Comparison of ENCODE assay signal across 9 cellular contexts in the genomic region with DNA sequence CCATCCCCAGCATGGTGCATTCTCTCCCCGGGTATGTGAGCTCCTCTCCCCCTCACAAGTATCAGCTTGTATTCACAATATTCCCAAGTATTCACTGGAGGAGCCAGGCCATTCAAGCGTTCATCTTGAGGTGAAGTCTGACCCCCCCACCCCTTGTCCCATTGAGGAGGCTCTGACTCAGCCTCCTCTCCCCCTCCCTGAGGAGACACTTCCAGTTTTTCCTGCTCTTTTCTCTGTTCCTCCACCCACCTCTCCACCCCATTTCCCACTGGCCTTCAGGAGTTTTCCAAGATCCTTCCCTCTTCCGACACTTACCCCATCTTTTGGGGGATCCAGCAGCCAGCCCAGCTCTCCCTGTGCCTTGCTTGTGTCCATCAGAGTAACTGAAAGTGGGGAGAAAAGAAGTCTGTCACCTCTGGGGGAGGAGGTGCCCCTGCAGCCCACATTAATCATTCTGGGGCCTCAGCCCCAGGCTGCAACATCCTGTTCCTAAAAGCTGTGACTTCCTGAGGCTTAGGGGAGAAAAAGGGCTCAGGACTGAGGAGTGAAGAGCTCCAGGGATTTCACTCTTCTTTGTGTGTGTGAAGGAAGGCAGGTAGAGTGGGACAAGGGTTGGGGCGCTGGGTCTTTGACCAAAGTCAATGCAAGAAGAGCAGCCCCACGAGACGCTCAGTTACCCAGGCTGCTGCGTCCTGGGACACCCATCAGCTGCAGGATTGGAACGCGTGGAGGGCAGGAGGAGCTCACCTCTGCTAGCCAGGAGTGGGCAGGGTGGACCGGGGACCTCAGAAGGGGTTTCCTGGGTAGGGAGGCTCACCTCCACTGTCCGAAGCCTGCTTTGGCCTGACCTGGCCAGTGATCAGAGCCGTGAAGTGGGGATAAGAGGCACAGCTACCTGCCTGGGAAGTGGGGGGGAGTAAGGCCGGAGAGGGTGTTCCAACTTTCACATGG. TPM values are rescaled to one million over a fixed set of nuclear protein-coding genes. Genes with fewer than 3 reads are reported as not detected.
A peak's percentile ranks its signal among the peaks of the same experiment; 100 is the strongest.
DNase-seq lines count a peak whose midpoint lies in the region; ATAC-seq and TF ChIP-seq lines count a peak whose summit lies in the region.
"Had no signal": no experiment of that assay in that cellular context is flagged by ENCODE, and none has a peak within 500 bp of the region (broad histone marks: within the 10 kb centered on the region; RNA-seq: fewer than 3 reads in every experiment).

No MANE protein-coding gene starts in this region.

- H3K36me3 ChIP-seq in left lung (no peaks in the 10 kb centered on the region), upper lobe of right lung (no peaks in the 10 kb centered on the region)

- ATAC-seq in left lung (peak; percentile 9), upper lobe of right lung (no peak), sciatic nerve (no peak)

- H3K27ac ChIP-seq in left lung (no peak overlapping the region), upper lobe of right lung (peak overlapping the region; percentile 6)

- peak overlapping the region; percentile 35 to 47 for H3K4me3 ChIP-seq in left lung
- peak overlapping the region; percentile 52 for H3K4me3 ChIP-seq in upper lobe of right lung

- H3K9me3 Mint-ChIP-seq in activated naive CD4-positive, alpha-beta T cell treated with anti-CD3 and anti-CD28 coated beads for 36 hours: no peaks in the 10 kb centered on the region

- CTCF ChIA-PET in activated naive CD4-positive, alpha-beta T cell treated with anti-CD3 and anti-CD28 coated beads for 36 hours (lab: Charles Lee): interaction anchor here (0.7 to 10.7 kb wide), 20 partner anchors 9 to 168 kb away, joined by 3 to 76 read pairs (median 4); partner anchors contain the start of genes CASP2 and ZYX

- H3K36me3 Mint-ChIP-seq in activated naive CD4-positive, alpha-beta T cell treated with anti-CD3 and anti-CD28 coated beads for 36 hours (ENCODE audit: low read depth): no peaks in the 10 kb centered on the region

- H3K9me3 ChIP-seq in left lung (no peaks in the 10 kb centered on the region), upper lobe of right lung (no peaks in the 10 kb centered on the region)

- H3K4me3 Mint-ChIP-seq in activated naive CD4-positive, alpha-beta T cell treated with anti-CD3 and anti-CD28 coated beads for 36 hours: peak overlapping the region; percentile 70

- peak overlapping the region; percentile 32 for H3K27ac Mint-ChIP-seq in activated naive CD4-positive, alpha-beta T cell treated with anti-CD3 and anti-CD28 coated beads for 36 hours

- peaks cover 0 to 14% of the 10 kb centered on the region in 2 donors for H3K27me3 ChIP-seq in left lung
- no peaks in the 10 kb centered on the region for H3K27me3 ChIP-seq in upper lobe of right lung

- no peak for TF ChIP-seq CTCF in left lung (IDR thresholded peaks at IDR 0.05)
- no peak for TF ChIP-seq CTCF in upper lobe of right lung (IDR thresholded peaks at IDR 0.05)

- H3K4me1 ChIP-seq in left lung: peaks cover 12 to 62% of the 10 kb centered on the region in 2 donors
- H3K4me1 ChIP-seq in upper lobe of right lung: peaks cover 42% of the 10 kb centered on the region

- H3K27me3 Mint-ChIP-seq in activated naive CD4-positive, alpha-beta T cell treated with anti-CD3 and anti-CD28 coated beads for 36 hours (ENCODE audit: low read depth): no peaks in the 10 kb centered on the region

- intact Hi-C loops in activated naive CD4-positive, alpha-beta T cell treated with anti-CD3 and anti-CD28 coated beads for 36 hours (cut with micrococcal nuclease): loop anchor here (1.0 to 5.0 kb wide), 3 partner anchors 27 to 163 kb away; no protein-coding TSS in a partner anchor
- intact Hi-C loops in left lung (cut with DNase I) (no loop called here), upper lobe of right lung (cut with DNase I) (no loop called here), sciatic nerve (cut with DNase I) (no loop called here)

- DNase-seq in activated gamma-delta T cell treated with Interleukin-2 at 50 U/mL for 16 hours (peak; percentile 54), activated gamma-delta T cell (lab: John Stamatoyannopoulos, UW) (no peak), left lung (no peak), upper lobe of right lung (no peak), nucleus accumbens (lab: John Stamatoyannopoulos, UW) (no peak), DMS53 (lab: John Stamatoyannopoulos, UW) (no peak), sciatic nerve (ENCODE audit: low spot score) (no peak)
- peak; percentile 70 for DNase-seq in activated naive CD4-positive, alpha-beta T cell treated with anti-CD3 and anti-CD28 coated beads for 36 hours

- H3K4me1 Mint-ChIP-seq in activated naive CD4-positive, alpha-beta T cell treated with anti-CD3 and anti-CD28 coated beads for 36 hours (ENCODE audit: low read depth): peaks cover 81% of the 10 kb centered on the region

RNA-seq across cellular contexts. Expression of gene EPHA1, which starts 1.1 kb away (rescaled TPM):
- 1 to 10 TPM; 1.0 to 1.3 TPM for total RNA-seq in activated naive CD4-positive, alpha-beta T cell treated with anti-CD3 and anti-CD28 coated beads for 36 hours
- total RNA-seq in left lung (10 to 100 TPM; 11.6 to 16.1 TPM), upper lobe of right lung (13.9 TPM), sciatic nerve (0.22 TPM)

RNA-seq across cellular contexts. Expression of gene ZYX, which starts 26.4 kb away (rescaled TPM):
- total RNA-seq in activated naive CD4-positive, alpha-beta T cell treated with anti-CD3 and anti-CD28 coated beads for 36 hours: 10 to 100 TPM; 75.1 to 81.5 TPM
- total RNA-seq in left lung (100 to 1,000 TPM; 180 to 307 TPM), upper lobe of right lung (263 TPM), sciatic nerve (178 TPM)

RNA-seq across cellular contexts. Expression of gene TAS2R60, which starts 35.7 kb away (rescaled TPM):
- not detected for total RNA-seq in activated naive CD4-positive, alpha-beta T cell treated with anti-CD3 and anti-CD28 coated beads for 36 hours
- total RNA-seq in left lung (not detected), upper lobe of right lung (not detected), sciatic nerve (0.40 TPM)
- total RNA-seq: T-helper 2 cell treated with Interferon-gamma antibody and Interleukin-4, amounts not matched to agents 100 ng/mL and 5 ng/mL, for 36 hours had no signal

RNA-seq across cellular contexts. Expression of gene FAM131B, which starts 45.1 kb away (rescaled TPM):
- total RNA-seq in activated naive CD4-positive, alpha-beta T cell treated with anti-CD3 and anti-CD28 coated beads for 36 hours: 1 to 10 TPM; 1.5 to 1.7 TPM
- total RNA-seq in left lung (1 to 10 TPM in 1 of 2 donors, under 1 TPM in 1; 0.60 to 1.6 TPM), upper lobe of right lung (0.90 TPM), sciatic nerve (2.6 TPM)

Comparison
In these comparisons a context has a peak if more than half of its experiments do, and no peak if none do; other contexts are left out.
1. DNase-seq: peak in activated gamma-delta T cell treated with Interleukin-2 at 50 U/mL for 16 hours (single experiment) and activated naive CD4-positive, alpha-beta T cell treated with anti-CD3 and anti-CD28 coated beads for 36 hours (single experiment); none in activated gamma-delta T cell (single experiment), left lung (0 of 2), upper lobe of right lung (single experiment), nucleus accumbens (0 of 56), DMS53 (single experiment) and sciatic nerve (single experiment).